Comparison of ENCODE assay signal across 15 cellular contexts in the genomic region with DNA sequence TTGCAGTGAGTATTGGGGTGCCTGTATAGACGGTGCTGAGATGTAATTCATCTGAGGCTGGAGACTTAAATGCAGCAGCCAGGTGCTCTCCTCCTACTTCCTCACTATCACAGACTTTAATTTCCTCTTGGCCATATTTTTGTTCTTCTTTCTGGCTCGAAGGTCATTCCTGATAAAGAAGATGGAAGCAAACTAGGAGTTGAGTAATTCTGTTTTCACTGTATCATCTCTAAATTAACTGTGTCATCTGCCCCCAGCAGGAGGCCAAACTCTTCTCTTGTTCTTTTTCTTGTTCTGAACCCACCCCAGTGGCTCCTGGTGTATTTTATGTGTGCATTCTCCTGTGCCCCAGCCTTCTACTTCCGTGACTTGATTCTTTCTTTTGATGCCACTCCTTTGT.
DNase-seq lines count a peak whose midpoint lies in the region; ATAC-seq and TF ChIP-seq lines count a peak whose summit lies in the region.
"Had no signal": no experiment of that assay in that cellular context is flagged by ENCODE, and none has a peak within 500 bp of the region (broad histone marks: within the 10 kb centered on the region; RNA-seq: fewer than 3 reads in every experiment).

No MANE protein-coding gene starts in this region.

- H3K36me3 ChIP-seq in Caco-2 (ENCODE audit: control insufficient read depth, insufficient read depth, low read length) (no peaks in the 10 kb centered on the region), neural progenitor cell (no peaks in the 10 kb centered on the region)
- H3K36me3 ChIP-seq: BLaER1, esophagus squamous epithelium had no signal

- H3K9me3 Mint-ChIP-seq in Caco-2 (ENCODE audit: unreplicated experiment) (no peaks in the 10 kb centered on the region), endothelial cell (ENCODE audit: unreplicated experiment) (no peaks in the 10 kb centered on the region), neural progenitor cell (no peaks in the 10 kb centered on the region)
- H3K9me3 Mint-ChIP-seq: activated B cell treated with CpG ODN at 0.5 μM for 24 hours; activated T-helper 1 cell treated with anti-CD3 and anti-CD28 coated beads, Interleukin-12 subunit alpha, Interleukin-12 subunit beta, Interleukin-2, Interleukin-4 antibody, amounts not matched to agents 30 ng/mL and 10 ng/mL and 1 ng/mL, durations not matched to agents 14 hours and 24 hours and 36 hours; naive B cell had no signal

- H3K4me1 Mint-ChIP-seq in Caco-2 (ENCODE audit: low read depth, unreplicated experiment) = peaks cover 43% of the 10 kb centered on the region
- H3K4me1 Mint-ChIP-seq in endothelial cell (ENCODE audit: unreplicated experiment) = peaks cover 17% of the 10 kb centered on the region
- peaks cover 15% of the 10 kb centered on the region for H3K4me1 Mint-ChIP-seq in neural progenitor cell

- POLR2A ChIA-PET in Caco-2 (lab: Charles Lee) = no interaction called here

- no peak overlapping the region for H3K27ac ChIP-seq in neural progenitor cell
- H3K27ac ChIP-seq: BLaER1, psoas muscle had no signal

- H3K9me3 ChIP-seq in Caco-2 = no peaks in the 10 kb centered on the region
- H3K9me3 ChIP-seq in neural progenitor cell (ENCODE audit: low read depth) = no peaks in the 10 kb centered on the region
- H3K9me3 ChIP-seq: BLaER1, esophagus squamous epithelium, psoas muscle had no signal

- H3K4me1 ChIP-seq in Caco-2 (peaks cover 46% of the 10 kb centered on the region), neural progenitor cell (peaks cover 26% of the 10 kb centered on the region)
- H3K4me1 ChIP-seq: BLaER1 had no signal

- no peak for TF ChIP-seq CTCF in Caco-2 (IDR thresholded peaks at IDR 0.05; ENCODE audit: insufficient read depth in 1 of 2, low read depth in 1 of 2, low read length in 1 of 2, severe bottlenecking in 1 of 2, unreplicated experiment in 1 of 2)
- no peak for TF ChIP-seq CTCF in endothelial cell (IDR thresholded peaks at IDR 0.05; ENCODE audit: unreplicated experiment)
- no peak for TF ChIP-seq CTCF in neural progenitor cell (IDR thresholded peaks at IDR 0.05)

- H3K36me3 Mint-ChIP-seq in Caco-2 (ENCODE audit: insufficient read depth, unreplicated experiment) (peaks cover 7% of the 10 kb centered on the region), endothelial cell (ENCODE audit: low read depth, unreplicated experiment) (no peaks in the 10 kb centered on the region), neural progenitor cell (no peaks in the 10 kb centered on the region)
- H3K36me3 Mint-ChIP-seq: naive B cell had no signal

- CTCF ChIA-PET in Caco-2 (lab: Charles Lee) = interaction anchor here (1.0 to 1.5 kb wide), 6 partner anchors 33 to 578 kb away, joined by 3 to 14 read pairs (median 4); partner anchors contain the start of gene ARHGAP5

- H3K27ac Mint-ChIP-seq in Caco-2 (ENCODE audit: unreplicated experiment) = peak overlapping the region; percentile 71
- H3K27ac Mint-ChIP-seq in endothelial cell (ENCODE audit: unreplicated experiment) = peak overlapping the region; percentile 15
- H3K27ac Mint-ChIP-seq in neural progenitor cell = no peak overlapping the region
- H3K27ac Mint-ChIP-seq: activated B cell treated with CpG ODN at 0.5 μM for 24 hours; activated T-helper 1 cell treated with anti-CD3 and anti-CD28 coated beads, Interleukin-12 subunit alpha, Interleukin-12 subunit beta, Interleukin-2, Interleukin-4 antibody, amounts not matched to agents 30 ng/mL and 10 ng/mL and 1 ng/mL, durations not matched to agents 14 hours and 24 hours and 36 hours; naive B cell had no signal

- no peak for ATAC-seq in HG03039 (IDR thresholded peaks at IDR 0.05; ENCODE audit: unreplicated experiment)
- ATAC-seq in left lobe of liver = no peak

- no peak overlapping the region for H3K9ac ChIP-seq in neural progenitor cell
- H3K9ac ChIP-seq: BLaER1 had no signal

- H2AFZ ChIP-seq in neural progenitor cell (replicated peaks) = peak overlapping the region; percentile 6

- no peaks in the 10 kb centered on the region for H4K20me1 ChIP-seq in neural progenitor cell (ENCODE audit: low read depth)
- H4K20me1 ChIP-seq: BLaER1 had no signal

- H3K27me3 ChIP-seq in Caco-2 (replicated peaks; ENCODE audit: control insufficient read depth, insufficient read depth, low read length) (no peaks in the 10 kb centered on the region), neural progenitor cell (no peaks in the 10 kb centered on the region)
- H3K27me3 ChIP-seq: BLaER1, esophagus squamous epithelium had no signal

- H3K4me3 ChIP-seq in Caco-2 (ENCODE audit: low read depth, low read length) = no peak overlapping the region
- no peak overlapping the region for H3K4me3 ChIP-seq in neural progenitor cell
- H3K4me3 ChIP-seq: BLaER1, esophagus squamous epithelium, lung, psoas muscle had no signal

- H3K27me3 Mint-ChIP-seq in Caco-2 (ENCODE audit: insufficient read depth, unreplicated experiment) (no peaks in the 10 kb centered on the region), endothelial cell (ENCODE audit: unreplicated experiment) (no peaks in the 10 kb centered on the region), neural progenitor cell (ENCODE audit: insufficient read depth, low read depth) (no peaks in the 10 kb centered on the region)
- H3K27me3 Mint-ChIP-seq: activated B cell treated with CpG ODN at 0.5 μM for 24 hours, naive B cell had no signal

- no peak overlapping the region for H3K4me3 Mint-ChIP-seq in Caco-2 (ENCODE audit: unreplicated experiment)
- no peak overlapping the region for H3K4me3 Mint-ChIP-seq in endothelial cell (ENCODE audit: unreplicated experiment)
- H3K4me3 Mint-ChIP-seq in neural progenitor cell = no peak overlapping the region
- H3K4me3 Mint-ChIP-seq: activated B cell treated with CpG ODN at 0.5 μM for 24 hours; activated T-helper 1 cell treated with anti-CD3 and anti-CD28 coated beads, Interleukin-12 subunit alpha, Interleukin-12 subunit beta, Interleukin-2, Interleukin-4 antibody, amounts not matched to agents 30 ng/mL and 10 ng/mL and 1 ng/mL, durations not matched to agents 14 hours and 24 hours and 36 hours; naive B cell had no signal

- peak overlapping the region; percentile 34 for H3K4me2 ChIP-seq in neural progenitor cell
- H3K4me2 ChIP-seq: BLaER1 had no signal

- intact Hi-C loops in Caco-2 (cut with micrococcal nuclease; ENCODE audit: unreplicated experiment) = loop anchor here (1.0 to 10.0 kb wide), 6 partner anchors 138 to 533 kb away; partner anchors contain the start of genes RNU6-7 and RNU6-8

- no peaks in the 10 kb centered on the region for H3F3A ChIP-seq in neural progenitor cell (ENCODE audit: low read depth)

- DNase-seq in Caco-2 (no peak), LoVo (ENCODE audit: low spot score) (peak; percentile 34), endothelial cell (ENCODE audit: low spot score) (no peak), neural progenitor cell (ENCODE audit: low spot score) (peak; percentile 11), left lobe of liver (ENCODE audit: low spot score) (no peak)
- DNase-seq in activated T-cell treated with anti-CD3 and anti-CD28 coated beads, Interleukin-2, amount 50 U/mL, for 1 hour = no peak
- DNase-seq: activated B cell treated with CpG ODN at 0.5 μM for 24 hours, esophagus squamous epithelium, GF-D8, naive B cell, psoas muscle had no signal

- no TSS peak for BruUV-seq in Caco-2 (replicated peaks; lab: Mats Ljungman, UMichigan)

- no peaks in the 10 kb centered on the region for H3K79me2 ChIP-seq in neural progenitor cell (ENCODE audit: low read depth)

Comparison
In these comparisons a context has a peak if more than half of its experiments do, and no peak if none do; other contexts are left out.
1. DNase-seq: peak in LoVo (single experiment) and neural progenitor cell (single experiment); none in Caco-2 (0 of 2), endothelial cell (single experiment), activated T-cell treated with anti-CD3 and anti-CD28 coated beads, Interleukin-2, amount 50 U/mL, for 1 hour (single experiment) and left lobe of liver (single experiment).